8 cellular contexts compared by ENCODE assay signal in the genomic region with DNA sequence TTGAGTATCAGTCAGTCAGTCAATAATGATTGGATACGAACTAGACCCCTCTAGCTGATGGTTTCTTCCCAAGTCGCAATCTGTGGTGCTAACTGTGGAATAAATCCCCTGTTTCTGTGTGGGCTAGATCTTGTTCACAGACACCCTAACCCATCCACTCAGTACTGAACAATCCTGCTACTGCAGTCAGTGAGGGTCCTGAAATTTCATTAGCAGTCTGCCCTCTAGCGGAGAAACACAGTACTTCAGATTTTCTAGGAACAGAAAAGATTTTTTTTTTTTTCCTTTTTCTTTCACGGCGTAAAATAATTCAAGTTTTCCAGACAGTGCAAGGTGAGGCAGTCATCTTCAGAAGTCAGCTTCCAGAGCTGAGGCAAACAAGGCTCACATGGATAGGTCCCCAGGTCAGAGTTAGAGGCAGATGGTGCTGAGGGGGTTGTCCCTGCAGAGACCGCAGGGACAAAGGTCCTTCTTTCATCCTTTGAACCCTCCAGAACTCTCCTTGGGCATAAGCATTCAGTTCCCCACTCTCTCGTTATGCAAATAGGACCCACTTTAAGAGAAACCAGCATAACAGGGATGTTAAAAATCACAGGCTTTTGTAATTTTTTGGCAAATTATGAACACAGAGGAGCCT.
DNase-seq lines count a peak whose midpoint lies in the region; ATAC-seq, FAIRE-seq and TF ChIP-seq lines count a peak whose summit lies in the region.

No MANE protein-coding gene starts in this region.

- H3K36me3 ChIP-seq in DND-41 (ENCODE audit: insufficient read depth, low read length) (no peaks in the 10 kb centered on the region), K562 (ENCODE audit: control insufficient read depth, insufficient read depth, low read length) (no peaks in the 10 kb centered on the region), keratinocyte (ENCODE audit: control insufficient read depth in 2 of 2, extremely low read depth in 1 of 2, insufficient read depth in 2 of 2, low read length in 2 of 2) (no peaks in the 10 kb centered on the region), tibial nerve (no peaks in the 10 kb centered on the region)

- TF ChIP-seq POLR2A in K562 (conservative IDR thresholded peaks at IDR 0.05) (no peak), tibial nerve (IDR thresholded peaks at IDR 0.05) (no peak)

- H3K4me1 ChIP-seq in DND-41 (ENCODE audit: insufficient read depth, low read length) (no peaks in the 10 kb centered on the region), K562 (replicated peaks in 1 of 2; ENCODE audit: control insufficient read depth in 2 of 2, insufficient read depth in 2 of 2, low read length in 2 of 2) (no peaks in the 10 kb centered on the region), keratinocyte (ENCODE audit: control insufficient read depth, extremely low read depth, insufficient read depth, low read length) (no peaks in the 10 kb centered on the region), tibial nerve (peaks cover 0 to 3% (median 0%) of the 10 kb centered on the region in 4 donors)

- H4K20me1 ChIP-seq in DND-41 (ENCODE audit: insufficient read depth, low read length), result no peaks in the 10 kb centered on the region
- no peaks in the 10 kb centered on the region for H4K20me1 ChIP-seq in K562 (replicated peaks; ENCODE audit: control insufficient read depth, insufficient read depth, low read length)
- no peaks in the 10 kb centered on the region for H4K20me1 ChIP-seq in keratinocyte (ENCODE audit: control insufficient read depth, extremely low read depth, insufficient read depth, low read length)

- peak; percentile 41 to 65 for TF ChIP-seq RAD21 in K562 (CRISPR knock-in tag; conservative IDR thresholded peaks at IDR 0.05 in 1 of 2, IDR thresholded peaks at IDR 0.05 in 1 of 2)

- H3K4me2 ChIP-seq in DND-41 (ENCODE audit: insufficient read depth, low read length) (no peak overlapping the region), K562 (ENCODE audit: insufficient read depth, low read length) (no peak overlapping the region), keratinocyte (ENCODE audit: control insufficient read depth, extremely low read depth, insufficient read depth, low read depth, low read length) (peak overlapping the region; percentile 37)

- no peak for TF ChIP-seq EP300 in K562 (IDR thresholded peaks at IDR 0.05; ENCODE audit: low read length)
- no peak for TF ChIP-seq EP300 in tibial nerve (IDR thresholded peaks at IDR 0.05)

- H3K4me3 ChIP-seq in DND-41 (ENCODE audit: low read depth in 1 of 2, low read length in 2 of 2) (no peak overlapping the region), K562 (no peak overlapping the region), keratinocyte (ENCODE audit: control insufficient read depth in 2 of 3, extremely low read depth in 1 of 3, insufficient read depth in 2 of 3, low read depth in 1 of 3, low read length in 3 of 3) (no peak overlapping the region), tibial nerve (no peak overlapping the region)

- TF ChIP-seq CTCF in DND-41 (IDR thresholded peaks at IDR 0.05; ENCODE audit: borderline replicate concordance, extremely low read depth, low read length, poor library complexity, severe bottlenecking), result peak; percentile 81
- TF ChIP-seq CTCF in K562 (IDR thresholded peaks at IDR 0.05 in 2 of 3, conservative IDR thresholded peaks at IDR 0.05 in 1 of 3; ENCODE audit: insufficient read depth in 2 of 3, low read depth in 1 of 3, low read length in 3 of 3), result peak; percentile 57 to 76 (median 75)
- TF ChIP-seq CTCF in keratinocyte (optimal IDR thresholded peaks at IDR 0.05 in 1 of 3, IDR thresholded peaks at IDR 0.05 in 1 of 3, conservative IDR thresholded peaks at IDR 0.05 in 1 of 3; ENCODE audit: extremely low read depth in 1 of 3, insufficient read depth in 2 of 3, low read length in 3 of 3), result peak; percentile 53 to 76 (median 55)
- TF ChIP-seq CTCF in tibial nerve (IDR thresholded peaks at IDR 0.05), result peak; percentile 69 to 82 (median 82)

- DNase-seq in DND-41 (peak; percentile 43), NCI-H146 (lab: John Stamatoyannopoulos, UW) (peak; percentile 37), K562 (ENCODE audit: extremely low read depth in 1 of 4, low spot score in 3 of 4) (peak; percentile 51 to 63 (median 57)), keratinocyte (ENCODE audit: low read depth, low spot score) (no peak), tibial nerve (ENCODE audit: low spot score in 2 of 2) (peak in 1 of 2 donors; percentile 75)

- H3K9me1 ChIP-seq in K562 (ENCODE audit: control insufficient read depth, insufficient read depth, low read length) (no peaks in the 10 kb centered on the region), keratinocyte (ENCODE audit: control insufficient read depth, extremely low read depth, insufficient read depth, low read length) (no peaks in the 10 kb centered on the region)

- FAIRE-seq in A204.1 (lab: Jason Lieb, UNC), result peak; percentile 84
- FAIRE-seq in K562 (lab: Jason Lieb, UNC), result peak; percentile 90
- FAIRE-seq in keratinocyte (lab: Jason Lieb, UNC), result peak; percentile 61

- H3K27me3 ChIP-seq in DND-41 (ENCODE audit: insufficient read depth, low read length, poor library complexity) (no peaks in the 10 kb centered on the region), K562 (ENCODE audit: control insufficient read depth in 2 of 2, insufficient read depth in 2 of 2, low read length in 2 of 2) (peaks cover 7 to 35% of the 10 kb centered on the region in 2 experiments), keratinocyte (ENCODE audit: control insufficient read depth, extremely low read depth, insufficient read depth, low read length) (peaks cover 3% of the 10 kb centered on the region), tibial nerve (no peaks in the 10 kb centered on the region)

- POLR2A ChIA-PET in K562 (lab: Yijun Ruan, JAX), result interaction anchor here (0.7 kb wide), 1 partner anchor 42 kb away, joined by 4 read pairs; no protein-coding TSS in a partner anchor

- H3K79me2 ChIP-seq in DND-41 (ENCODE audit: insufficient read depth, low read length) (no peaks in the 10 kb centered on the region), K562 (ENCODE audit: control insufficient read depth, insufficient read depth, low read length) (no peaks in the 10 kb centered on the region), keratinocyte (ENCODE audit: control insufficient read depth, insufficient read depth, low read length) (no peaks in the 10 kb centered on the region)

- in situ Hi-C loops in K562 (cut with MboI), result no loop called here

- H2AFZ ChIP-seq in DND-41 (ENCODE audit: low read depth, low read length), result peak overlapping the region; percentile 20; the same call in 1 of the 2 replicates
- no peak overlapping the region for H2AFZ ChIP-seq in K562 (ENCODE audit: low read depth, low read length)
- no peak overlapping the region for H2AFZ ChIP-seq in keratinocyte (ENCODE audit: control insufficient read depth, low read length)

- CTCF ChIA-PET in K562 (lab: Yijun Ruan, JAX; ENCODE audit: low intra/inter-chr PET ratio), result interaction anchor here (0.7 to 1.3 kb wide), 4 partner anchors 26 to 822 kb away, joined by 3 to 4 read pairs (median 4); no protein-coding TSS in a partner anchor

- H3K9ac ChIP-seq in DND-41 (ENCODE audit: low read depth, low read length), result no peak overlapping the region
- no peak overlapping the region for H3K9ac ChIP-seq in K562 (ENCODE audit: insufficient read depth in 1 of 2, low read depth in 2 of 2, low read length in 2 of 2)
- no peak overlapping the region for H3K9ac ChIP-seq in keratinocyte (ENCODE audit: control insufficient read depth, extremely low read depth, insufficient read depth, low read length)

- ATAC-seq in DND-41 (ENCODE audit: insufficient read depth, low read depth) (peak; percentile 83; the same call in 2 of the 3 replicates), K562 (peak; percentile 78), GM19328 (IDR thresholded peaks at IDR 0.05; ENCODE audit: unreplicated experiment) (no peak), GM18498 (IDR thresholded peaks at IDR 0.05; ENCODE audit: unreplicated experiment) (no peak)

- H3K27ac ChIP-seq in DND-41 (ENCODE audit: low read length) (no peak overlapping the region), K562 (ENCODE audit: extremely low read depth, low read depth, low read length) (no peak overlapping the region), keratinocyte (ENCODE audit: control insufficient read depth, insufficient read depth, low read length) (no peak overlapping the region), tibial nerve (no peak overlapping the region)

- intact Hi-C loops in K562 (cut with micrococcal nuclease), result no loop called here

- WGBS in K562 (ENCODE audit: insufficient coverage, low coverage, missing lambda C conversion rate), result 12% methylated on average over 7 of the region's 7 CpGs
- WGBS in tibial nerve, 2 donors, result 20 to 23% methylated on average over 7 of the region's 7 CpGs

- H3K9me3 ChIP-seq in DND-41 (ENCODE audit: insufficient read depth, low read length, severe bottlenecking) (no peaks in the 10 kb centered on the region), K562 (replicated peaks; ENCODE audit: control insufficient read depth, insufficient read depth, low read depth, low read length) (no peaks in the 10 kb centered on the region), keratinocyte (ENCODE audit: control insufficient read depth, low read depth, low read length) (no peaks in the 10 kb centered on the region), tibial nerve (no peaks in the 10 kb centered on the region)

- dilution Hi-C loops in keratinocyte (cut with MboI; ENCODE audit: extremely low pct_ligation_motif_present, low sequenced_read_pairs), result no loop called here

- BruUV-seq in K562 (replicated peaks; lab: Mats Ljungman, UMichigan), result no TSS peak

TF ChIP-seq in K562, 482 proteins besides CTCF, POLR2A, EP300 and RAD21:
- peak; percentile 56 for TF ChIP-seq SMC3 (conservative IDR thresholded peaks at IDR 0.05; ENCODE audit: insufficient read depth, low read depth, low read length)
- TF ChIP-seq, protein P1, sequence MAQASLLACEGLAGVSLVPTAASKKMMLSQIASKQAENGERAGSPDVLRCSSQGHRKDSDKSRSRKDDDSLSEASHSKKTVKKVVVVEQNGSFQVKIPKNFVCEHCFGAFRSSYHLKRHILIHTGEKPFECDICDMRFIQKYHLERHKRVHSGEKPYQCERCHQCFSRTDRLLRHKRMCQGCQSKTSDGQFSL (CRISPR knock-in tag; IDR thresholded peaks at IDR 0.05), result no peak
- TF ChIP-seq, protein P1 (tag; IDR thresholded peaks at IDR 0.05), result no peak
- no peak for TF ChIP-seq ZNF175 (CRISPR knock-in tag; IDR thresholded peaks at IDR 0.05; ENCODE audit: low read depth)
- 0 out of 2 replicates have a peak, but pooled peaks have one; percentile 17 for TF ChIP-seq RB1 (IDR thresholded peaks at IDR 0.05; ENCODE audit: low read depth)
- TF ChIP-seq ZNF384 (IDR thresholded peaks at IDR 0.05; ENCODE audit: low read depth, low read length), result peak; percentile 75

Comparison
In these comparisons a context has a peak if more than half of its experiments do, and no peak if none do; other contexts are left out.
1. ATAC-seq: peak in DND-41 (single experiment) and K562 (single experiment); none in GM19328 (single experiment) and GM18498 (single experiment).
2. Peak in every context shown above with its lines, with median percentiles within 50 percentile points of each other: CTCF ChIP-seq.